Comparison of ENCODE assay signal across 8 cellular contexts in genomic region chr3:142596726-142597088, GRCh38. TPM values are rescaled to one million over a fixed set of nuclear protein-coding genes. Genes with fewer than 3 reads are reported as not detected.
DNase-seq lines count a peak whose midpoint lies in the region; ATAC-seq, FAIRE-seq and TF ChIP-seq lines count a peak whose summit lies in the region.

No MANE protein-coding gene starts in this region.

- H3K79me2 ChIP-seq in GM12878 (ENCODE audit: control insufficient read depth, insufficient read depth, low read length) (no peaks in the 10 kb centered on the region), mesendoderm (ENCODE audit: control insufficient read depth, insufficient read depth, low read length) (no peaks in the 10 kb centered on the region)

- H3K4ac ChIP-seq in mesendoderm (ENCODE audit: low read depth, low read length) = no peak overlapping the region

- intact Hi-C loops in heart left ventricle (cut with DNase I) (loop anchor here in 5 of 10 donors (5.0 to 10.0 kb wide), 3 partner anchors 126 to 228 kb away; partner anchors contain the start of gene TRPC1 (in 4 of the 5)), cardiac septum (cut with DNase I) (loop anchor here (2.0 kb wide), 1 partner anchor 18 kb away; the partner anchor contains the start of gene ATR), GM12878 (cut with micrococcal nuclease; ENCODE audit: unreplicated experiment) (loop anchor here (1.0 kb wide), 1 partner anchor 18 kb away; the partner anchor contains the start of gene ATR)

- peak overlapping the region; percentile 100 for H2AFZ ChIP-seq in GM12878 (ENCODE audit: control insufficient read depth, low read depth, low read length)

- no peak overlapping the region for H3K18ac ChIP-seq in mesendoderm (ENCODE audit: low read length)

- ATAC-seq in heart left ventricle (no peak), GM12878 (no peak), GM21367 (IDR thresholded peaks at IDR 0.05; ENCODE audit: unreplicated experiment) (no peak)

- H3K4me1 ChIP-seq in heart left ventricle = peaks cover 0 to 17% (median 4%) of the 10 kb centered on the region in 12 donors
- peaks cover 4% of the 10 kb centered on the region; the same call in 1 of the 2 replicates for H3K4me1 ChIP-seq in GM12878 (ENCODE audit: control insufficient read depth, insufficient read depth, low read length)
- H3K4me1 ChIP-seq in mesendoderm (ENCODE audit: control insufficient read depth, low read depth, low read length) = peaks cover 2% of the 10 kb centered on the region

- no peak overlapping the region for H2BK5ac ChIP-seq in mesendoderm (ENCODE audit: low read length)

- no peak overlapping the region for H4K8ac ChIP-seq in mesendoderm (ENCODE audit: low read depth, low read length)

- SMC1A ChIA-PET in GM12878 (lab: Charles Lee; ENCODE audit: uncharacterized antibody, unreplicated experiment) = no interaction called here

- no peak overlapping the region for H2BK15ac ChIP-seq in mesendoderm (replicated peaks; ENCODE audit: low read depth)

- TF ChIP-seq RAD21 in GM12878 (IDR thresholded peaks at IDR 0.05; ENCODE audit: insufficient read depth, low read depth, low read length) = no peak

- CTCF ChIA-PET in GM12878 (lab: Yijun Ruan, JAX) (interaction anchor here (1.5 kb wide), 2 partner anchors 10 to 11 kb away, joined by 4 to 5 read pairs; no protein-coding TSS in a partner anchor), GM10248 (lab: Yijun Ruan, JAX) (interaction anchor here (1.8 kb wide), 1 partner anchor 14 kb away, joined by 8 read pairs; no protein-coding TSS in a partner anchor)

- TF ChIP-seq POLR2A in heart left ventricle (IDR thresholded peaks at IDR 0.05) (no peak), GM12878 (IDR thresholded peaks at IDR 0.05; ENCODE audit: low read depth, low read length) (no peak)

- H3K4me2 ChIP-seq in GM12878 (ENCODE audit: control insufficient read depth, insufficient read depth) (peak overlapping the region; percentile 97), mesendoderm (ENCODE audit: low read length) (peak overlapping the region; percentile 87)

- no peaks in the 10 kb centered on the region for H3K9me3 ChIP-seq in heart left ventricle
- no peaks in the 10 kb centered on the region for H3K9me3 ChIP-seq in GM12878 (replicated peaks; ENCODE audit: control insufficient read depth, insufficient read depth, low read length)

- H3K27ac ChIP-seq in heart left ventricle = peak overlapping the region in 8 of 12 donors; percentile 11 to 70 (median 42)
- no peak overlapping the region for H3K27ac ChIP-seq in GM12878 (ENCODE audit: control insufficient read depth, insufficient read depth)
- H3K27ac ChIP-seq in mesendoderm (ENCODE audit: low read depth, low read length) = no peak overlapping the region

- no peak overlapping the region for H2BK120ac ChIP-seq in mesendoderm (ENCODE audit: low read depth, low read length)

- H3K27me3 ChIP-seq in heart left ventricle = no peaks in the 10 kb centered on the region
- H3K27me3 ChIP-seq in GM12878 (replicated peaks in 1 of 2; ENCODE audit: control insufficient read depth in 2 of 2, insufficient read depth in 2 of 2, low read length in 1 of 2) = no peaks in the 10 kb centered on the region
- H3K27me3 ChIP-seq in mesendoderm (ENCODE audit: insufficient read depth, low read length, poor library complexity) = no peaks in the 10 kb centered on the region

- no peak for DNase-seq in heart left ventricle
- DNase-seq in cardiac septum (ENCODE audit: low spot score) = no peak
- DNase-seq in GM12878 (ENCODE audit: low read depth, low spot score) = no peak
- no peak for DNase-seq in mesendoderm
- no peak for DNase-seq in NCI-H1417 (lab: John Stamatoyannopoulos, UW)
- DNase-seq in NCI-H187 (lab: John Stamatoyannopoulos, UW) = no peak
- no peak for DNase-seq in GM10248 (ENCODE audit: extremely low spot score)

- peak overlapping the region; percentile 91 for H3K56ac ChIP-seq in mesendoderm (ENCODE audit: low read length)

- no peaks in the 10 kb centered on the region for H3K79me1 ChIP-seq in mesendoderm (ENCODE audit: low read length)

- no peak for TF ChIP-seq EP300 in GM12878 (IDR thresholded peaks at IDR 0.05; ENCODE audit: borderline replicate concordance in 1 of 2, control insufficient read depth in 1 of 2, low read depth in 2 of 2, low read length in 2 of 2)

- TF ChIP-seq CTCF in heart left ventricle (IDR thresholded peaks at IDR 0.05) (no peak), GM12878 (IDR thresholded peaks at IDR 0.05 in 2 of 3, conservative IDR thresholded peaks at IDR 0.05 in 1 of 3; ENCODE audit: control insufficient read depth in 2 of 3, extremely low read depth in 1 of 3, insufficient read depth in 1 of 3, low read depth in 3 of 3, low read length in 3 of 3) (no peak), GM10248 (IDR thresholded peaks at IDR 0.05; ENCODE audit: control extremely low read depth, extremely low read depth, low read depth, missing control alignments) (no peak)

- FAIRE-seq in GM12878 (lab: Jason Lieb, UNC) = no peak

- no peaks in the 10 kb centered on the region for H4K20me1 ChIP-seq in GM12878 (ENCODE audit: control insufficient read depth, insufficient read depth)

- no peak overlapping the region for H4K5ac ChIP-seq in mesendoderm (ENCODE audit: low read length)

- RAD21 ChIA-PET in GM12878 (lab: Charles Lee; ENCODE audit: unreplicated experiment) = no interaction called here

- 19 to 21% (median 20%) methylated on average over 5 of the region's 5 CpGs for WGBS in heart left ventricle, 4 donors
- 61% methylated on average over 5 of the region's 5 CpGs for WGBS in GM12878 (ENCODE audit: insufficient coverage, insufficient replicate concordance, low lambda C conversion rate, missing lambda C conversion rate)
- WGBS in mesendoderm (ENCODE audit: extremely low coverage, insufficient coverage, low lambda C conversion rate) = no CpG with 5 or more reads among the region's 5 CpGs

- no peak overlapping the region for H2AK5ac ChIP-seq in mesendoderm (ENCODE audit: low read length)

- no peak overlapping the region for H3K23ac ChIP-seq in mesendoderm (ENCODE audit: low read length)

- H3K9ac ChIP-seq in GM12878 (ENCODE audit: control insufficient read depth, insufficient read depth, low read length) (peak overlapping the region; percentile 74; the same call in 1 of the 2 replicates), mesendoderm (ENCODE audit: low read length) (peak overlapping the region; percentile 82)

- POLR2A ChIA-PET in GM12878 (lab: Charles Lee) = interaction anchor here (1.2 kb wide), 1 partner anchor 18 kb away, joined by 3 read pairs; the partner anchor contains the start of gene ATR
- POLR2A ChIA-PET in GM10248 (lab: Yijun Ruan, JAX) = no interaction called here

- in situ Hi-C loops in GM12878 (cut with MboI) = no loop called here

- H3K36me3 ChIP-seq in heart left ventricle (no peaks in the 10 kb centered on the region), GM12878 (ENCODE audit: control insufficient read depth in 2 of 2, insufficient read depth in 2 of 2, low read length in 1 of 2) (no peaks in the 10 kb centered on the region), mesendoderm (ENCODE audit: control insufficient read depth, insufficient read depth, low read length) (no peaks in the 10 kb centered on the region)

- H3K4me3 ChIP-seq in heart left ventricle = peak overlapping the region; percentile 61 to 86 (median 72)
- peak overlapping the region; percentile 79 for H3K4me3 ChIP-seq in GM12878
- H3K4me3 ChIP-seq in mesendoderm (ENCODE audit: low read length) = peak overlapping the region; percentile 88

- BruUV-seq in GM12878 (replicated peaks; lab: Mats Ljungman, UMichigan) = no TSS peak

RNA-seq across cellular contexts. Expression of gene PLS1, which starts 0.5 kb away (rescaled TPM):
- total RNA-seq in heart left ventricle (1 to 10 TPM in 8 of 9 donors, under 1 TPM in 1; 0.99 to 3.7 (median 1.7) TPM), cardiac septum (0.81 TPM), GM12878 (2014; rRNA removed) (1.6 and 2.0 TPM in 2 replicates), GM12878 (2014; rRNA removed; fragmentation: Illumina TruSeq; extraction: Trizol) (2.0 and 2.5 TPM in 2 replicates), GM12878 (2021) (1.5 and 1.6 TPM in 2 replicates)
- polyA plus RNA-seq in heart left ventricle (1 to 10 TPM in 1 of 2 donors, under 1 TPM in 1; 0.80 to 2.6 TPM), GM12878 (2011; rRNA removed) (11.7 and 18.0 TPM in 2 replicates), GM12878 (2014; fragmentation: Illumina TruSeq; extraction: Trizol) (2.2 and 4.2 TPM in 2 replicates), GM12878 (2014; fragmentation: Nextera tagmentation; extraction: Ambion mirVana) (1 to 10 TPM; 1.2 TPM), GM12878 (2014; rRNA removed) (0.78 and 1.4 TPM in 2 replicates), GM12878 (2016; fragmentation: Nextera tagmentation; extraction: Ambion mirVana) (1 to 10 TPM in 1 of 2 experiments, under 1 TPM in 1; 0.59 to 1.7 TPM)
- 5.9 TPM in 2 replicates for total RNA-seq in GM12878 (2013; cell fraction: nucleolus; rRNA removed)
- polyA plus RNA-seq in GM12878 (2011; ENCODE audit: low read depth) = 0.52 TPM
- 4.1 and 6.3 TPM in 2 replicates for polyA plus RNA-seq in GM12878 (2011; cell fraction: cytosol; rRNA removed)
- polyA plus RNA-seq in GM12878 (2011; cell fraction: nucleus; rRNA removed) = 4.0 and 4.5 TPM in 2 replicates
- polyA plus RNA-seq in GM12878 (2012) = 0.45 and 0.76 TPM in 2 replicates
- polyA minus RNA-seq in GM12878 (2011; rRNA and poly(A)+ RNA removed) = 9.8 and 13.0 TPM in 2 replicates
- polyA minus RNA-seq in GM12878 (2011; cell fraction: cytosol; rRNA and poly(A)+ RNA removed) = 4.2 and 4.8 TPM in 2 replicates
- 2.9 and 3.5 TPM in 2 replicates for polyA minus RNA-seq in GM12878 (2011; cell fraction: nucleus; rRNA and poly(A)+ RNA removed)
- 11.8 TPM for polyA plus RNA-seq in mesendoderm (2013, experiment 1 of 2)
- 13.1 TPM for polyA plus RNA-seq in mesendoderm (2013, experiment 2 of 2)

RNA-seq across cellular contexts. Expression of gene ATR, which starts 18.2 kb away (rescaled TPM):
- total RNA-seq in heart left ventricle = 10 to 100 TPM; 10.3 to 17.0 (median 11.1) TPM
- polyA plus RNA-seq in heart left ventricle = 1 to 10 TPM; 5.4 to 6.7 TPM
- 12.1 TPM for total RNA-seq in cardiac septum
- total RNA-seq in GM12878 (2013; cell fraction: nucleolus; rRNA removed) = 131 and 132 TPM in 2 replicates
- 33.5 and 33.6 TPM in 2 replicates for total RNA-seq in GM12878 (2014; rRNA removed)
- 41.5 and 42.1 TPM in 2 replicates for total RNA-seq in GM12878 (2014; rRNA removed; fragmentation: Illumina TruSeq; extraction: Trizol)
- 27.9 and 34.1 TPM in 2 replicates for total RNA-seq in GM12878 (2021)
- polyA plus RNA-seq in GM12878 (2011; ENCODE audit: low read depth) = 5.1 TPM
- polyA plus RNA-seq in GM12878 (2011; rRNA removed) = 34.0 and 51.8 TPM in 2 replicates
- 7.0 and 7.4 TPM in 2 replicates for polyA plus RNA-seq in GM12878 (2011; cell fraction: cytosol; rRNA removed)
- polyA plus RNA-seq in GM12878 (2011; cell fraction: nucleus; rRNA removed) = 41.2 and 79.2 TPM in 2 replicates
- 12.4 and 13.5 TPM in 2 replicates for polyA plus RNA-seq in GM12878 (2012)
- 23.8 and 35.8 TPM in 2 replicates for polyA plus RNA-seq in GM12878 (2014; fragmentation: Illumina TruSeq; extraction: Trizol)
- polyA plus RNA-seq in GM12878 (2014; fragmentation: Nextera tagmentation; extraction: Ambion mirVana) = 10 to 100 TPM; 25.8 to 29.0 TPM
- 19.3 and 21.0 TPM in 2 replicates for polyA plus RNA-seq in GM12878 (2014; rRNA removed)
- 10 to 100 TPM; 28.2 to 31.3 TPM for polyA plus RNA-seq in GM12878 (2016; fragmentation: Nextera tagmentation; extraction: Ambion mirVana)
- polyA minus RNA-seq in GM12878 (2011; rRNA and poly(A)+ RNA removed) = 37.0 and 50.8 TPM in 2 replicates
- 14.0 and 14.2 TPM in 2 replicates for polyA minus RNA-seq in GM12878 (2011; cell fraction: cytosol; rRNA and poly(A)+ RNA removed)
- 32.3 and 64.6 TPM in 2 replicates for polyA minus RNA-seq in GM12878 (2011; cell fraction: nucleus; rRNA and poly(A)+ RNA removed)
- 9.2 TPM for polyA plus RNA-seq in mesendoderm (2013, experiment 1 of 2)
- 10.8 TPM for polyA plus RNA-seq in mesendoderm (2013, experiment 2 of 2)

Comparison
In these comparisons a context has a peak if more than half of its experiments do, and no peak if none do; other contexts are left out.
1. H3K27ac ChIP-seq: peak in heart left ventricle (8 of 12); none in GM12878 (single experiment) and mesendoderm (single experiment).
2. Peak in every context shown above with its lines, with median percentiles within 50 percentile points of each other: H3K4me3 ChIP-seq.